ENCODE assay signal across 14 cellular contexts in genomic region chr20:57622201-57622570, GRCh38. TPM values are rescaled to one million over a fixed set of nuclear protein-coding genes. Genes with fewer than 3 reads are reported as not detected.
A peak's percentile ranks its signal among the peaks of the same experiment; 100 is the strongest.
DNase-seq lines count a peak whose midpoint lies in the region; ATAC-seq and TF ChIP-seq lines count a peak whose summit lies in the region.
"Had no signal": no experiment of that assay in that cellular context is flagged by ENCODE, and none has a peak within 500 bp of the region (broad histone marks: within the 10 kb centered on the region; RNA-seq: fewer than 3 reads in every experiment).

No MANE protein-coding gene starts in this region.

- POLR2A ChIA-PET in activated CD4-positive, alpha-beta T cell treated with anti-CD3 and anti-CD28 coated beads for 36 hours (lab: Charles Lee) = no interaction called here
- POLR2A ChIA-PET in activated B cell treated with CpG ODN at 0.5 μM for 24 hours (lab: Charles Lee) = interaction anchor here (0.7 to 4.9 kb wide), 4 partner anchors 7 to 76 kb away, joined by 5 to 188 read pairs (median 66); no protein-coding TSS in a partner anchor
- POLR2A ChIA-PET in naive thymus-derived CD8-positive, alpha-beta T cell (lab: Charles Lee) = interaction anchor here (1.3 to 9.3 kb wide), 5 partner anchors 7 to 89 kb away, joined by 3 to 239 read pairs (median 4); no protein-coding TSS in a partner anchor

- TF ChIP-seq CTCF in Calu3 (IDR thresholded peaks at IDR 0.05; ENCODE audit: unreplicated experiment) (no peak), activated B cell treated with CpG ODN at 0.5 μM for 24 hours (IDR thresholded peaks at IDR 0.05) (no peak)

- no TSS peak for BruUV-seq in Calu3 (replicated peaks; lab: Mats Ljungman, UMichigan)

- H3K4me3 Mint-ChIP-seq in activated CD4-positive, alpha-beta T cell treated with anti-CD3 and anti-CD28 coated beads for 36 hours = peak overlapping the region; percentile 36
- H3K4me3 Mint-ChIP-seq in Calu3 (ENCODE audit: low read depth, unreplicated experiment) (peak overlapping the region; percentile 11), activated B cell treated with CpG ODN at 0.5 μM for 24 hours (no peak overlapping the region)
- peak overlapping the region in 8 of 10 donors; percentile 14 to 89 (median 56) for H3K4me3 Mint-ChIP-seq in naive thymus-derived CD8-positive, alpha-beta T cell
- H3K4me3 Mint-ChIP-seq in activated T-cell treated with anti-CD3 and anti-CD28 coated beads, Interleukin-2, amount 50 U/mL, for 24 hours = no peak overlapping the region

- intact Hi-C loops in activated CD4-positive, alpha-beta T cell treated with anti-CD3 and anti-CD28 coated beads for 36 hours (cut with DNase I, micrococcal nuclease) = loop anchor here in 1 of 2 experiments (10.0 kb wide), 1 partner anchor 763 kb away; the partner anchor contains the start of gene VAPB
- intact Hi-C loops in Calu3 (cut with micrococcal nuclease; ENCODE audit: unreplicated experiment) = loop anchor here (2.0 kb wide), 2 partner anchors 465 to 587 kb away; no protein-coding TSS in a partner anchor
- intact Hi-C loops in activated B cell treated with CpG ODN at 0.5 μM for 24 hours (cut with micrococcal nuclease) = loop anchor here (1.0 to 10.0 kb wide), 5 partner anchors 32 to 1503 kb away; no protein-coding TSS in a partner anchor

- DNase-seq in activated CD4-positive, alpha-beta T cell treated with anti-CD3 and anti-CD28 coated beads for 36 hours = no peak
- no peak for DNase-seq in activated CD4-positive, alpha-beta T cell treated with anti-CD3 and anti-CD28 coated beads, Interleukin-2, amount 50 U/mL, for 48 hours
- DNase-seq in Calu3 (no peak), activated B cell treated with CpG ODN at 0.5 μM for 24 hours (no peak), DMS114 treated with DMSO at 0.1 percent for 48 hours (lab: John Stamatoyannopoulos, UW; ENCODE audit: unreplicated experiment) (no peak), kidney glomerular epithelial cell (lab: John Stamatoyannopoulos, UW) (no peak)
- no peak for DNase-seq in naive thymus-derived CD8-positive, alpha-beta T cell
- DNase-seq in activated T-cell treated with anti-CD3 and anti-CD28 coated beads, Interleukin-2, amount 50 U/mL, for 24 hours = no peak

- CTCF ChIA-PET in activated CD4-positive, alpha-beta T cell treated with anti-CD3 and anti-CD28 coated beads for 36 hours (lab: Charles Lee) = interaction anchor here (0.6 to 3.4 kb wide), 8 partner anchors 9 to 588 kb away, joined by 3 to 12 read pairs (median 5); no protein-coding TSS in a partner anchor
- CTCF ChIA-PET in Calu3 (lab: Charles Lee) (interaction anchor here (0.5 to 2.3 kb wide), 42 partner anchors 9 to 597 kb away, joined by 3 to 21 read pairs (median 5); partner anchors contain the start of gene PMEPA1), activated B cell treated with CpG ODN at 0.5 μM for 24 hours (lab: Charles Lee) (interaction anchor here (0.8 to 3.0 kb wide), 10 partner anchors 8 to 560 kb away, joined by 3 to 21 read pairs (median 6); no protein-coding TSS in a partner anchor)

- peaks cover 21% of the 10 kb centered on the region for H3K36me3 Mint-ChIP-seq in activated CD4-positive, alpha-beta T cell treated with anti-CD3 and anti-CD28 coated beads for 36 hours (ENCODE audit: low read depth)
- H3K36me3 Mint-ChIP-seq in Calu3 (ENCODE audit: insufficient read depth, unreplicated experiment) (peaks cover 17% of the 10 kb centered on the region), activated B cell treated with CpG ODN at 0.5 μM for 24 hours (ENCODE audit: low read depth) (peaks cover 26% of the 10 kb centered on the region)
- peaks cover 9 to 23% (median 14%) of the 10 kb centered on the region in 3 donors for H3K36me3 Mint-ChIP-seq in naive thymus-derived CD8-positive, alpha-beta T cell
- H3K36me3 Mint-ChIP-seq in activated T-cell treated with anti-CD3 and anti-CD28 coated beads, Interleukin-2, amount 50 U/mL, for 24 hours (ENCODE audit: low read depth) = peaks cover 14% of the 10 kb centered on the region

- H3K27me3 Mint-ChIP-seq in activated CD4-positive, alpha-beta T cell treated with anti-CD3 and anti-CD28 coated beads for 36 hours = peaks cover 2% of the 10 kb centered on the region
- no peaks in the 10 kb centered on the region for H3K27me3 Mint-ChIP-seq in Calu3 (ENCODE audit: unreplicated experiment)
- no peaks in the 10 kb centered on the region for H3K27me3 Mint-ChIP-seq in activated B cell treated with CpG ODN at 0.5 μM for 24 hours
- no peaks in the 10 kb centered on the region for H3K27me3 Mint-ChIP-seq in naive thymus-derived CD8-positive, alpha-beta T cell
- no peaks in the 10 kb centered on the region for H3K27me3 Mint-ChIP-seq in activated T-cell treated with anti-CD3 and anti-CD28 coated beads, Interleukin-2, amount 50 U/mL, for 24 hours

- no peak for ATAC-seq in activated CD4-positive, alpha-beta T cell treated with anti-CD3 and anti-CD28 coated beads for 36 hours
- ATAC-seq in activated B cell treated with CpG ODN at 0.5 μM for 24 hours (ENCODE audit: low read depth) = no peak
- no peak for ATAC-seq in naive thymus-derived CD8-positive, alpha-beta T cell

- peaks cover 64% of the 10 kb centered on the region for H3K4me1 Mint-ChIP-seq in activated CD4-positive, alpha-beta T cell treated with anti-CD3 and anti-CD28 coated beads for 36 hours
- peaks cover 46% of the 10 kb centered on the region for H3K4me1 Mint-ChIP-seq in Calu3 (ENCODE audit: low read depth, unreplicated experiment)
- H3K4me1 Mint-ChIP-seq in activated B cell treated with CpG ODN at 0.5 μM for 24 hours = peaks cover 66% of the 10 kb centered on the region
- H3K4me1 Mint-ChIP-seq in naive thymus-derived CD8-positive, alpha-beta T cell = peaks cover 35 to 93% (median 82%) of the 10 kb centered on the region in 4 donors
- peaks cover 70% of the 10 kb centered on the region for H3K4me1 Mint-ChIP-seq in activated T-cell treated with anti-CD3 and anti-CD28 coated beads, Interleukin-2, amount 50 U/mL, for 24 hours (ENCODE audit: low read depth)

- peak overlapping the region; percentile 19 for H3K27ac Mint-ChIP-seq in activated CD4-positive, alpha-beta T cell treated with anti-CD3 and anti-CD28 coated beads for 36 hours
- H3K27ac Mint-ChIP-seq in Calu3 (ENCODE audit: unreplicated experiment) (peak overlapping the region; percentile 18), activated B cell treated with CpG ODN at 0.5 μM for 24 hours (peak overlapping the region; percentile 31)
- H3K27ac Mint-ChIP-seq in naive thymus-derived CD8-positive, alpha-beta T cell = peak overlapping the region; percentile 60 to 90 (median 79)
- no peak overlapping the region for H3K27ac Mint-ChIP-seq in activated T-cell treated with anti-CD3 and anti-CD28 coated beads, Interleukin-2, amount 50 U/mL, for 24 hours

- H3K9me3 Mint-ChIP-seq in activated CD4-positive, alpha-beta T cell treated with anti-CD3 and anti-CD28 coated beads for 36 hours (ENCODE audit: low read depth) = peaks cover 9% of the 10 kb centered on the region
- H3K9me3 Mint-ChIP-seq in Calu3 (ENCODE audit: low read depth, unreplicated experiment) (peaks cover 3% of the 10 kb centered on the region), activated B cell treated with CpG ODN at 0.5 μM for 24 hours (peaks cover 5% of the 10 kb centered on the region)
- peaks cover 0 to 17% (median 5%) of the 10 kb centered on the region in 9 donors for H3K9me3 Mint-ChIP-seq in naive thymus-derived CD8-positive, alpha-beta T cell
- peaks cover 8% of the 10 kb centered on the region for H3K9me3 Mint-ChIP-seq in activated T-cell treated with anti-CD3 and anti-CD28 coated beads, Interleukin-2, amount 50 U/mL, for 24 hours

RNA-seq across cellular contexts. Expression of gene ZBP1, which starts 2.0 kb away (rescaled TPM):
- 1 to 10 TPM in 1 of 2 experiments, under 1 TPM in 1; 0.30 to 1.4 TPM for total RNA-seq in activated CD4-positive, alpha-beta T cell treated with anti-CD3 and anti-CD28 coated beads for 36 hours
- total RNA-seq in Calu3 (2022) = 2.9 and 12.5 TPM in 2 replicates
- 16.5 and 17.8 TPM in 2 replicates for total RNA-seq in activated B cell treated with CpG ODN at 0.5 μM for 24 hours
- 10 to 100 TPM; 10.2 to 10.5 TPM for total RNA-seq in naive thymus-derived CD8-positive, alpha-beta T cell
- 10 to 100 TPM in 1 of 3 donors, 1 to 10 TPM in 2; 6.2 to 10.9 (median 6.4) TPM for polyA plus RNA-seq in naive thymus-derived CD8-positive, alpha-beta T cell
- total RNA-seq: A172, frontal cortex, GM23248, RPMI7951, temporal lobe had no signal
- polyA plus RNA-seq: GM23248, SK-N-SH had no signal

Comparison
In these comparisons a context has a peak if more than half of its experiments do, and no peak if none do; other contexts are left out.
1. H3K4me3 Mint-ChIP-seq: peak in activated CD4-positive, alpha-beta T cell treated with anti-CD3 and anti-CD28 coated beads for 36 hours (single experiment), Calu3 (single experiment) and naive thymus-derived CD8-positive, alpha-beta T cell (8 of 10); none in activated B cell treated with CpG ODN at 0.5 μM for 24 hours (single experiment) and activated T-cell treated with anti-CD3 and anti-CD28 coated beads, Interleukin-2, amount 50 U/mL, for 24 hours (single experiment).